In the genomic region with DNA sequence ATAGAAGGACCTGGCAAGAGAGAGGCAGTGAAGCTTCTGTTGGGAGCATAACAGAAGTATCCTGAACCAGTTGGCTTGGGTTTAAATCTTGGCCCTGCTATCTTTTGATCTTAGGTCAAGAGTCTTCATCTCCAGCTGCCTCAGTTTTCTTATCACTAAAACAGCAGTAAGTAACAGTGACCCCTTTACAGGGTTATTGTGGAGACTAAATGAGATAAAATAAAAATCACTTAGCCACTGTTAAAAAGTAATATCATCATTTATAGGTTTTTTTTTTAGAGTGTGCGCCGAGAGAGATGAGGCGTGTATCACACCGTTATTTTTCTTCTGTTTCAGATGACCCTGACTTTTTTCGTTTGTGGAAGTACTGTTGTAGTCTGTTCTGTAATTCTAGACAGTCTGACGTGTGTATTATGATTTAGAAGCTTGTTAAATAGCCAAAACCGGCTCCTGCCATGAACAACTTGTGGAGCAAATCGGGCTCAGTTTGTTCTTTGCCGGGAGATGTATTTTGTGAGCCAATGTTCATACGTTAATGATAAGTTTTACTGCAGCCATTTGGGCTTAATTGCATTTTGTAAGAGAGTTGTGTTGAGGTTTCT, we compare ENCODE assay signal across 8 cellular contexts. TPM values are rescaled to one million over a fixed set of nuclear protein-coding genes. Genes with fewer than 3 reads are reported as not detected.
DNase-seq lines count a peak whose midpoint lies in the region; ATAC-seq, FAIRE-seq and TF ChIP-seq lines count a peak whose summit lies in the region.

No MANE protein-coding gene starts in this region.

- 23% methylated on average over 10 of the region's 10 CpGs for WGBS in A549 (ENCODE audit: missing lambda C conversion rate)
- WGBS in HUES64, result 76% methylated on average over 10 of the region's 10 CpGs

- no peak for DNase-seq in A549 (ENCODE audit: low read depth in 1 of 2, low spot score in 1 of 2)
- DNase-seq in chondrocyte (ENCODE audit: low spot score), result no peak
- no peak for DNase-seq in mesenteric fat pad (ENCODE audit: low spot score)
- no peak for DNase-seq in OCI-M2 (lab: John Stamatoyannopoulos, UW; ENCODE audit: unreplicated experiment)
- DNase-seq in DMS153 treated with DMSO at 0.1 percent for 48 hours (lab: John Stamatoyannopoulos, UW; ENCODE audit: unreplicated experiment), result no peak

- H3K27me3 Mint-ChIP-seq in chondrocyte (ENCODE audit: low read depth), result no peaks in the 10 kb centered on the region

- ATAC-seq in A549, result no peak
- ATAC-seq in GM18858 (IDR thresholded peaks at IDR 0.05; ENCODE audit: unreplicated experiment), result no peak

- peaks cover 7% of the 10 kb centered on the region for H3K36me3 Mint-ChIP-seq in chondrocyte (ENCODE audit: low read depth)

- no peak for TF ChIP-seq RAD21 in A549 (conservative IDR thresholded peaks at IDR 0.05 in 1 of 2, IDR thresholded peaks at IDR 0.05 in 1 of 2)

- peak overlapping the region; percentile 88 for H3K4me3 Mint-ChIP-seq in chondrocyte (ENCODE audit: unreplicated experiment)

- H3K4me1 ChIP-seq in A549 (peaks cover 19% of the 10 kb centered on the region), HUES64 (ENCODE audit: insufficient read depth, low read length) (peaks cover 14% of the 10 kb centered on the region; the same call in 1 of the 2 replicates), mucosa of stomach (ENCODE audit: control insufficient read depth, insufficient read depth, low read length) (peaks cover 11% of the 10 kb centered on the region)

- H3K27ac ChIP-seq in A549, result peak overlapping the region; percentile 93 to 98
- H3K27ac ChIP-seq in HUES64 (ENCODE audit: low read depth, low read length), result peak overlapping the region; percentile 95; the same call in 1 of the 2 replicates

- peaks cover 33% of the 10 kb centered on the region for H3K4me1 Mint-ChIP-seq in chondrocyte (ENCODE audit: low read depth)

- H3K36me3 ChIP-seq in HUES64 (ENCODE audit: insufficient read depth, low read length), result peaks cover 32% of the 10 kb centered on the region
- H3K36me3 ChIP-seq in mucosa of stomach (ENCODE audit: control insufficient read depth, insufficient read depth, low read length), result no peaks in the 10 kb centered on the region

- no peak for TF ChIP-seq POLR2A in A549 (IDR thresholded peaks at IDR 0.05; ENCODE audit: low read length)

- H3K27ac Mint-ChIP-seq in chondrocyte (ENCODE audit: unreplicated experiment), result peak overlapping the region; percentile 100

- no peak for FAIRE-seq in A549 (lab: Jason Lieb, UNC)

- POLR2A ChIA-PET in A549 (lab: Yijun Ruan, JAX), result interaction anchor here (0.6 to 3.1 kb wide), 7 partner anchors 12 to 81 kb away, joined by 3 to 23 read pairs (median 4); a partner anchor contains a TSS

- TF ChIP-seq EP300 in A549 (IDR thresholded peaks at IDR 0.05), result no peak

- H3K9me3 Mint-ChIP-seq in chondrocyte (ENCODE audit: low read depth), result no peaks in the 10 kb centered on the region

- peak overlapping the region; percentile 93 for H3K4me2 ChIP-seq in A549

- no peaks in the 10 kb centered on the region for H3K27me3 ChIP-seq in HUES64 (ENCODE audit: insufficient read depth, low read length)
- no peaks in the 10 kb centered on the region for H3K27me3 ChIP-seq in mucosa of stomach (ENCODE audit: control insufficient read depth, insufficient read depth, low read length)

- H3K9ac ChIP-seq in HUES64 (ENCODE audit: low read depth, low read length), result peak overlapping the region; percentile 93
- H3K9ac ChIP-seq in mucosa of stomach (ENCODE audit: low read length), result peak overlapping the region; percentile 87

- H3K9me3 ChIP-seq in A549, result no peaks in the 10 kb centered on the region
- H3K9me3 ChIP-seq in HUES64 (ENCODE audit: insufficient read depth, low read depth, low read length), result no peaks in the 10 kb centered on the region
- no peaks in the 10 kb centered on the region for H3K9me3 ChIP-seq in mucosa of stomach (ENCODE audit: control insufficient read depth, low read length)

- TF ChIP-seq CTCF in A549 (IDR thresholded peaks at IDR 0.05) (no peak), chondrocyte (IDR thresholded peaks at IDR 0.05) (no peak)

- CTCF ChIA-PET in A549 (lab: Yijun Ruan, JAX), result interaction anchor here (0.7 to 2.4 kb wide), 6 partner anchors 11 to 76 kb away, joined by 3 to 11 read pairs (median 6); a partner anchor contains a TSS

- H3K4me3 ChIP-seq in A549, result peak overlapping the region; percentile 65
- peak overlapping the region; percentile 87 for H3K4me3 ChIP-seq in HUES64 (ENCODE audit: low read length)
- H3K4me3 ChIP-seq in mucosa of stomach (ENCODE audit: low read length), result peak overlapping the region; percentile 92

TF ChIP-seq in A549, 52 proteins besides CTCF, POLR2A, EP300 and RAD21:
- no peak for TF ChIP-seq HEYL (CRISPR knock-in tag; IDR thresholded peaks at IDR 0.05)
- no peak for TF ChIP-seq RNF2 (IDR thresholded peaks at IDR 0.05; ENCODE audit: borderline replicate concordance, low read depth)
- TF ChIP-seq MYC (IDR thresholded peaks at IDR 0.05; ENCODE audit: borderline replicate concordance, low read length), result no peak
- no peak for TF ChIP-seq CEBPB (IDR thresholded peaks at IDR 0.05)
- no peak for TF ChIP-seq EHMT2 (IDR thresholded peaks at IDR 0.05; ENCODE audit: low read depth)
- TF ChIP-seq NPAS2 (CRISPR knock-in tag; IDR thresholded peaks at IDR 0.05; ENCODE audit: borderline replicate concordance), result no peak
- TF ChIP-seq FOSB (CRISPR knock-in tag; IDR thresholded peaks at IDR 0.05), result no peak
- no peak for TF ChIP-seq HDAC2 (IDR thresholded peaks at IDR 0.05)
- no peak for TF ChIP-seq CBX8 (IDR thresholded peaks at IDR 0.05)
- TF ChIP-seq, protein P1, sequence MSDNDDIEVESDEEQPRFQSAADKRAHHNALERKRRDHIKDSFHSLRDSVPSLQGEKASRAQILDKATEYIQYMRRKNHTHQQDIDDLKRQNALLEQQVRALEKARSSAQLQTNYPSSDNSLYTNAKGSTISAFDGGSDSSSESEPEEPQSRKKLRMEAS (IDR thresholded peaks at IDR 0.05), result no peak

RNA-seq across cellular contexts. Expression of a gene that starts 1.2 kb away (rescaled TPM):
- polyA plus RNA-seq in A549 (2011; rRNA removed) (60.7 and 66.5 TPM in 2 replicates), A549 (2017; fragmentation: RNase III; extraction: RNeasy Plus Mini Kit Qiagen cat#74134 plus additional on column Dnase treatment) (57.9 to 61.7 TPM (median 60.0 TPM) in 3 replicates)
- 17.4 and 21.9 TPM in 2 replicates for polyA plus RNA-seq in A549 (2012; cell fraction: cytosol; rRNA removed)
- polyA plus RNA-seq in A549 (2012; cell fraction: nucleus; rRNA removed), result 21.1 and 26.4 TPM in 2 replicates
- 45.3 and 66.3 TPM in 2 replicates for polyA minus RNA-seq in A549 (2011; rRNA and poly(A)+ RNA removed)
- polyA plus RNA-seq in HUES64 (2013, experiment 1 of 2), result 109 TPM
- 109 TPM for polyA plus RNA-seq in HUES64 (2013, experiment 2 of 2)
- total RNA-seq in chondrocyte (88.7 to 106 TPM (median 106 TPM) in 3 replicates), mesenteric fat pad (94.3 TPM)
